Comparison of ENCODE assay signal across 18 cellular contexts in the genomic region with DNA sequence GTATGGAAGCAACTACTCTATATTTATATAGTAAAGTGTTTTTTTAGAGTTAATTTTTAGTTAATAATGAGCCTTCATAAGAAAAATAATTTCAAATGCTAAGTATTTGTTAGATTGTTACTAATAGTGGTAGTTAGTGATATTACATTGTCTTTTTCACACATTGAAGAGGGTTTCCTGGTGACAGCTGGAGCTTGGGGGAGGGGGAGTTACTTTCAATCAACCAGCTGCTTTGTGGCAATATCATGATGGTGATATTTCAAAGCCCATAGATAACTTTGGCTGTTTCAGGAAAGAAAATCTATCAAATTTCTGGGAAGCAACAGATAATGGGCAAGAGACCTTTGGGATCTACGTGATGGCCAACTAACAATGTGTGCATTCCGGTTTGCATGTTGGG. TPM values are rescaled to one million over a fixed set of nuclear protein-coding genes. Genes with fewer than 3 reads are reported as not detected.
A peak's percentile ranks its signal among the peaks of the same experiment; 100 is the strongest.
DNase-seq lines count a peak whose midpoint lies in the region; ATAC-seq and TF ChIP-seq lines count a peak whose summit lies in the region.
"Had no signal": no experiment of that assay in that cellular context is flagged by ENCODE, and none has a peak within 500 bp of the region (broad histone marks: within the 10 kb centered on the region; RNA-seq: fewer than 3 reads in every experiment).

No MANE protein-coding gene starts in this region.

- POLR2A ChIA-PET in activated CD4-positive, alpha-beta T cell treated with anti-CD3 and anti-CD28 coated beads for 36 hours (lab: Charles Lee): no interaction called here
- POLR2A ChIA-PET in T-cell (lab: Charles Lee) (interaction anchor here in 1 of 2 donors (0.5 kb wide), 1 partner anchor 129 kb away, joined by 3 read pairs; no protein-coding TSS in a partner anchor), WTC11 (lab: Charles Lee) (no interaction called here)

- H3K27me3 Mint-ChIP-seq in activated CD4-positive, alpha-beta T cell treated with anti-CD3 and anti-CD28 coated beads for 36 hours: no peaks in the 10 kb centered on the region
- H3K27me3 Mint-ChIP-seq in T-cell: no peaks in the 10 kb centered on the region
- no peaks in the 10 kb centered on the region for H3K27me3 Mint-ChIP-seq in naive B cell
- H3K27me3 Mint-ChIP-seq in WTC11 (ENCODE audit: low read depth): peaks cover 6% of the 10 kb centered on the region
- no peaks in the 10 kb centered on the region for H3K27me3 Mint-ChIP-seq in Calu3 (ENCODE audit: unreplicated experiment)

- no peak for ATAC-seq in activated CD4-positive, alpha-beta T cell treated with anti-CD3 and anti-CD28 coated beads for 36 hours
- no peak for ATAC-seq in T-cell (replicated peaks in 1 of 4)
- ATAC-seq in naive B cell (ENCODE audit: low read depth in 2 of 2): no peak
- no peak for ATAC-seq in WTC11
- ATAC-seq: gastrocnemius medialis had no signal

- H3K4me3 ChIP-seq in Jurkat, Clone E6-1 (ENCODE audit: low read length): peak overlapping the region; percentile 93
- H3K4me3 ChIP-seq: gastrocnemius medialis, lung, Peyer's patch, thyroid gland had no signal

- peak overlapping the region; percentile 78 for H3K27ac Mint-ChIP-seq in activated CD4-positive, alpha-beta T cell treated with anti-CD3 and anti-CD28 coated beads for 36 hours
- peak overlapping the region; percentile 99 to 100 for H3K27ac Mint-ChIP-seq in T-cell
- peak overlapping the region; percentile 72 to 99 (median 90) for H3K27ac Mint-ChIP-seq in naive B cell
- H3K27ac Mint-ChIP-seq in WTC11: no peak overlapping the region
- H3K27ac Mint-ChIP-seq in Calu3 (ENCODE audit: unreplicated experiment): no peak overlapping the region

- BruUV-seq in Calu3 (replicated peaks; lab: Mats Ljungman, UMichigan): no TSS peak

- CTCF ChIA-PET in activated CD4-positive, alpha-beta T cell treated with anti-CD3 and anti-CD28 coated beads for 36 hours (lab: Charles Lee): interaction anchor here (0.6 to 1.4 kb wide), 7 partner anchors 7 to 425 kb away, joined by 3 to 4 read pairs (median 3); no protein-coding TSS in a partner anchor
- CTCF ChIA-PET in T-cell (lab: Charles Lee) (interaction anchor here (0.7 to 2.7 kb wide), 4 partner anchors 38 to 40 kb away, joined by 3 to 8 read pairs (median 4); a partner anchor contains a TSS), WTC11 (lab: Charles Lee) (interaction anchor here (1.5 kb wide), 1 partner anchor 9 kb away, joined by 3 read pairs; no protein-coding TSS in a partner anchor), Calu3 (lab: Charles Lee) (no interaction called here)

- no peak overlapping the region for H3K4me3 Mint-ChIP-seq in activated CD4-positive, alpha-beta T cell treated with anti-CD3 and anti-CD28 coated beads for 36 hours
- H3K4me3 Mint-ChIP-seq in T-cell (peak overlapping the region in 1 of 3 donors; percentile 64), naive B cell (no peak overlapping the region), WTC11 (no peak overlapping the region), Calu3 (ENCODE audit: low read depth, unreplicated experiment) (no peak overlapping the region)

- H3K9me3 Mint-ChIP-seq in activated CD4-positive, alpha-beta T cell treated with anti-CD3 and anti-CD28 coated beads for 36 hours (ENCODE audit: low read depth): no peaks in the 10 kb centered on the region
- H3K9me3 Mint-ChIP-seq in T-cell (no peaks in the 10 kb centered on the region), naive B cell (peaks cover 0 to 8% (median 0%) of the 10 kb centered on the region in 7 donors), WTC11 (peaks cover 12% of the 10 kb centered on the region), Calu3 (ENCODE audit: low read depth, unreplicated experiment) (no peaks in the 10 kb centered on the region)

- no peak for TF ChIP-seq CTCF in WTC11 (IDR thresholded peaks at IDR 0.05)
- no peak for TF ChIP-seq CTCF in Calu3 (IDR thresholded peaks at IDR 0.05; ENCODE audit: unreplicated experiment)

- peaks cover 68% of the 10 kb centered on the region for H3K4me1 Mint-ChIP-seq in activated CD4-positive, alpha-beta T cell treated with anti-CD3 and anti-CD28 coated beads for 36 hours
- H3K4me1 Mint-ChIP-seq in T-cell: peaks cover 80 to 85% (median 83%) of the 10 kb centered on the region in 3 donors
- peaks cover 62 to 82% (median 66%) of the 10 kb centered on the region in 3 donors for H3K4me1 Mint-ChIP-seq in naive B cell
- peaks cover 13% of the 10 kb centered on the region for H3K4me1 Mint-ChIP-seq in WTC11
- peaks cover 12% of the 10 kb centered on the region for H3K4me1 Mint-ChIP-seq in Calu3 (ENCODE audit: low read depth, unreplicated experiment)

- DNase-seq in activated CD4-positive, alpha-beta T cell treated with anti-CD3 and anti-CD28 coated beads for 36 hours: peak; percentile 24
- no peak for DNase-seq in activated CD4-positive, alpha-beta T cell treated with anti-CD3 and anti-CD28 coated beads, Interleukin-2, amount 50 U/mL, for 48 hours
- peak; percentile 61 for DNase-seq in Jurkat, Clone E6-1 (ENCODE audit: low read depth, low spot score)
- DNase-seq in T-cell: no peak
- no peak for DNase-seq in naive B cell
- no peak for DNase-seq in WTC11 (ENCODE audit: low spot score)
- no peak for DNase-seq in stimulated activated CD8-positive, alpha-beta memory T cell treated with anti-CD3 and anti-CD28 coated beads, Interleukin-4, amount 100 ng/mL, for 48 hours
- DNase-seq in Calu3: no peak
- DNase-seq: amniotic stem cell; COR-L47; gastrocnemius medialis; H7; NCI-H1092 treated with DMSO at 0.1 percent for 48 hours; Peyer's patch; stimulated activated CD4-positive, alpha-beta T cell treated with anti-CD3 and anti-CD28 coated beads, Interleukin-2, amount 100 ng/mL, for 24 hours; SW 1271; thyroid gland had no signal

- peaks cover 63% of the 10 kb centered on the region for H3K36me3 Mint-ChIP-seq in activated CD4-positive, alpha-beta T cell treated with anti-CD3 and anti-CD28 coated beads for 36 hours (ENCODE audit: low read depth)
- peaks cover 18% of the 10 kb centered on the region for H3K36me3 Mint-ChIP-seq in T-cell
- H3K36me3 Mint-ChIP-seq in naive B cell: no peaks in the 10 kb centered on the region
- peaks cover 19% of the 10 kb centered on the region for H3K36me3 Mint-ChIP-seq in WTC11
- H3K36me3 Mint-ChIP-seq in Calu3 (ENCODE audit: insufficient read depth, unreplicated experiment): peaks cover 33% of the 10 kb centered on the region

- intact Hi-C loops in activated CD4-positive, alpha-beta T cell treated with anti-CD3 and anti-CD28 coated beads for 36 hours (cut with DNase I, micrococcal nuclease): loop anchor here (5.0 to 10.0 kb wide), 8 partner anchors 132 to 1898 kb away; a partner anchor contains a TSS
- intact Hi-C loops in Calu3 (cut with micrococcal nuclease; ENCODE audit: unreplicated experiment): loop anchor here (10.0 kb wide), 1 partner anchor 145 kb away; no protein-coding TSS in a partner anchor

TF ChIP-seq in WTC11, 78 proteins besides CTCF, POLR2A, EP300 and RAD21:
- no peak for TF ChIP-seq ZNF396 (CRISPR knock-in tag; IDR thresholded peaks at IDR 0.05; ENCODE audit: borderline replicate concordance)
- no peak for TF ChIP-seq CBFB (CRISPR knock-in tag; IDR thresholded peaks at IDR 0.05; ENCODE audit: low read depth)
- TF ChIP-seq ZNF416 (CRISPR knock-in tag; IDR thresholded peaks at IDR 0.05): no peak
- TF ChIP-seq, protein P1, sequence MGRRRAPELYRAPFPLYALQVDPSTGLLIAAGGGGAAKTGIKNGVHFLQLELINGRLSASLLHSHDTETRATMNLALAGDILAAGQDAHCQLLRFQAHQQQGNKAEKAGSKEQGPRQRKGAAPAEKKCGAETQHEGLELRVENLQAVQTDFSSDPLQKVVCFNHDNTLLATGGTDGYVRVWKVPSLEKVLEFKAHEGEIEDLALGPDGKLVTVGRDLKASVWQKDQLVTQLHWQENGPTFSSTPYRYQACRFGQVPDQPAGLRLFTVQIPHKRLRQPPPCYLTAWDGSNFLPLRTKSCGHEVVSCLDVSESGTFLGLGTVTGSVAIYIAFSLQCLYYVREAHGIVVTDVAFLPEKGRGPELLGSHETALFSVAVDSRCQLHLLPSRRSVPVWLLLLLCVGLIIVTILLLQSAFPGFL (CRISPR knock-in tag; IDR thresholded peaks at IDR 0.05; ENCODE audit: borderline replicate concordance): no peak
- TF ChIP-seq, protein P2, sequence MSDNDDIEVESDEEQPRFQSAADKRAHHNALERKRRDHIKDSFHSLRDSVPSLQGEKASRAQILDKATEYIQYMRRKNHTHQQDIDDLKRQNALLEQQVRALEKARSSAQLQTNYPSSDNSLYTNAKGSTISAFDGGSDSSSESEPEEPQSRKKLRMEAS (CRISPR knock-in tag; IDR thresholded peaks at IDR 0.05): no peak
- no peak for TF ChIP-seq NR1H2 (CRISPR knock-in tag; IDR thresholded peaks at IDR 0.05)
- TF ChIP-seq SOX15 (CRISPR knock-in tag; IDR thresholded peaks at IDR 0.05): no peak

RNA-seq across cellular contexts. Expression of a gene that starts 4.1 kb away (rescaled TPM):
- total RNA-seq in activated CD4-positive, alpha-beta T cell treated with anti-CD3 and anti-CD28 coated beads for 36 hours: 10 to 100 TPM; 38.1 to 49.0 TPM
- polyA plus RNA-seq in Jurkat, Clone E6-1 (2012; ENCODE audit: insufficient read depth, insufficient read length): 24.1 TPM
- 10 to 100 TPM; 41.0 to 53.2 (median 47.8) TPM for total RNA-seq in T-cell
- 10 to 100 TPM; 30.6 to 63.5 (median 49.6) TPM for polyA plus RNA-seq in naive B cell (ENCODE audit: low read depth in 6 of 6)
- 20.5 to 26.8 TPM (median 25.7 TPM) in 3 replicates for total RNA-seq in WTC11 (2021)
- total RNA-seq in Calu3 (2022): 28.7 and 32.8 TPM in 2 replicates

RNA-seq across cellular contexts. Expression of a gene that starts 40.3 kb away (rescaled TPM):
- 1 to 10 TPM; 2.6 to 3.3 TPM for total RNA-seq in activated CD4-positive, alpha-beta T cell treated with anti-CD3 and anti-CD28 coated beads for 36 hours
- polyA plus RNA-seq in Jurkat, Clone E6-1 (2012; ENCODE audit: insufficient read depth, insufficient read length): 6.7 TPM
- total RNA-seq in T-cell (1 to 10 TPM; 3.7 to 8.7 (median 6.7) TPM), WTC11 (2021) (18.2 to 22.9 TPM (median 18.6 TPM) in 3 replicates), Calu3 (2022) (29.7 and 34.4 TPM in 2 replicates)
- 1 to 10 TPM in 1 of 6 donors, under 1 TPM in 5; 0.43 to 2.7 (median 0.73) TPM for polyA plus RNA-seq in naive B cell (ENCODE audit: low read depth in 6 of 6)

Comparison
In these comparisons a context has a peak if more than half of its experiments do, and no peak if none do; other contexts are left out.
1. DNase-seq: peak in activated CD4-positive, alpha-beta T cell treated with anti-CD3 and anti-CD28 coated beads for 36 hours (single experiment) and Jurkat, Clone E6-1 (single experiment); none in activated CD4-positive, alpha-beta T cell treated with anti-CD3 and anti-CD28 coated beads, Interleukin-2, amount 50 U/mL, for 48 hours (0 of 2), T-cell (0 of 34), naive B cell (single experiment), WTC11 (single experiment), stimulated activated CD8-positive, alpha-beta memory T cell treated with anti-CD3 and anti-CD28 coated beads, Interleukin-4, amount 100 ng/mL, for 48 hours (single experiment) and Calu3 (single experiment).
2. H3K27ac Mint-ChIP-seq: peak in activated CD4-positive, alpha-beta T cell treated with anti-CD3 and anti-CD28 coated beads for 36 hours (single experiment), T-cell (2 of 2) and naive B cell (6 of 6); none in WTC11 (single experiment) and Calu3 (single experiment).